ENCODE assay signal across 20 cellular contexts in genomic region chr7:44403176-44403759, GRCh38.
DNase-seq lines count a peak whose midpoint lies in the region; ATAC-seq and TF ChIP-seq lines count a peak whose summit lies in the region.
"Had no signal": no experiment of that assay in that cellular context is flagged by ENCODE, and none has a peak within 500 bp of the region (broad histone marks: within the 10 kb centered on the region; RNA-seq: fewer than 3 reads in every experiment).

No MANE protein-coding gene starts in this region.

- H3K4me1 Mint-ChIP-seq in glutamatergic neuron (ENCODE audit: low read depth, unreplicated experiment), result peaks cover 38% of the 10 kb centered on the region

- H3K4me3 ChIP-seq in heart left ventricle (no peak overlapping the region), skeletal muscle tissue (ENCODE audit: low read length in 3 of 3) (no peak overlapping the region), esophagus squamous epithelium (no peak overlapping the region)
- H3K4me3 ChIP-seq: HAP-1 had no signal

- TF ChIP-seq CTCF in heart left ventricle (IDR thresholded peaks at IDR 0.05) (no peak), glutamatergic neuron (IDR thresholded peaks at IDR 0.05; ENCODE audit: partially characterized antibody, unreplicated experiment) (no peak), esophagus squamous epithelium (IDR thresholded peaks at IDR 0.05) (no peak)

- H3K27me3 Mint-ChIP-seq in glutamatergic neuron (ENCODE audit: unreplicated experiment), result peaks cover 2% of the 10 kb centered on the region
- H3K27me3 Mint-ChIP-seq: IgD-negative memory B cell had no signal

- WGBS in heart left ventricle, 4 donors, result 64 to 96% (median 78%) methylated on average over 4 of the region's 4 CpGs
- 94 to 100% methylated on average over 1 to 4 of the region's 4 CpGs for WGBS in esophagus squamous epithelium, 2 donors

- no peak for DNase-seq in Right ventricle myocardium superior
- no peak for DNase-seq in left cardiac atrium
- DNase-seq in heart left ventricle, result no peak
- no peak for DNase-seq in glutamatergic neuron
- DNase-seq in esophagus squamous epithelium (lab: John Stamatoyannopoulos, UW), result no peak
- no peak for DNase-seq in HT-29 (ENCODE audit: low spot score)
- DNase-seq: AML-193, C1 segment of cervical spinal cord, NCI-H1105 treated with DMSO at 0.1 percent for 48 hours, NCI-H1694, NCI-H2081 treated with DMSO at 0.1 percent for 48 hours, NCI-H2171 treated with DMSO at 0.1 percent for 48 hours, NCI-H524 treated with DMSO at 0.1 percent for 48 hours, NCI-H82, SHP77, SK-N-SH had no signal

- ATAC-seq in Right ventricle myocardium superior (ENCODE audit: poor library complexity), result peak; percentile 69
- ATAC-seq in left cardiac atrium, result no peak
- ATAC-seq in heart left ventricle, result peak; percentile 21 to 69 (median 48)
- no peak for ATAC-seq in HG03108 (IDR thresholded peaks at IDR 0.05; ENCODE audit: unreplicated experiment)

- H3K27ac ChIP-seq in heart left ventricle, result peak overlapping the region in 5 of 12 donors; percentile 6 to 56 (median 25)
- no peak overlapping the region for H3K27ac ChIP-seq in skeletal muscle tissue (ENCODE audit: low read depth, low read length)
- H3K27ac ChIP-seq in esophagus squamous epithelium, result no peak overlapping the region

- H3K27me3 ChIP-seq in heart left ventricle (no peaks in the 10 kb centered on the region), skeletal muscle tissue (ENCODE audit: control insufficient read depth in 3 of 3, insufficient read depth in 3 of 3, low read length in 3 of 3) (no peaks in the 10 kb centered on the region), esophagus squamous epithelium (no peaks in the 10 kb centered on the region)

- peaks cover 8% of the 10 kb centered on the region for H3K9me3 Mint-ChIP-seq in glutamatergic neuron (ENCODE audit: unreplicated experiment)
- H3K9me3 Mint-ChIP-seq: IgD-negative memory B cell had no signal

- no peaks in the 10 kb centered on the region for H3K36me3 Mint-ChIP-seq in glutamatergic neuron (ENCODE audit: unreplicated experiment)

- H3K4me3 Mint-ChIP-seq in glutamatergic neuron (ENCODE audit: unreplicated experiment), result no peak overlapping the region
- H3K4me3 Mint-ChIP-seq: IgD-negative memory B cell had no signal

- no peak overlapping the region for H3K27ac Mint-ChIP-seq in glutamatergic neuron (ENCODE audit: unreplicated experiment)

- H3K9ac ChIP-seq in skeletal muscle tissue (ENCODE audit: low read depth in 1 of 3, low read length in 3 of 3), result peak overlapping the region in 2 of 3 donors; percentile 40 to 48
- H3K9ac ChIP-seq: SK-N-SH had no signal

- TF ChIP-seq POLR2A in heart left ventricle (IDR thresholded peaks at IDR 0.05) (no peak), esophagus squamous epithelium (IDR thresholded peaks at IDR 0.05) (no peak)

- H3K4me1 ChIP-seq in heart left ventricle, result peaks cover 0 to 29% (median 8%) of the 10 kb centered on the region in 12 donors
- peaks cover 23 to 46% (median 29%) of the 10 kb centered on the region in 3 donors for H3K4me1 ChIP-seq in skeletal muscle tissue (ENCODE audit: control insufficient read depth in 3 of 3, insufficient read depth in 3 of 3, low read length in 3 of 3)
- H3K4me1 ChIP-seq in esophagus squamous epithelium, result peaks cover 0 to under 1% (median 0%) of the 10 kb centered on the region in 3 donors
- H3K4me1 ChIP-seq: HAP-1 had no signal

- intact Hi-C loops in Right ventricle myocardium superior (cut with DNase I) (no loop called here), left cardiac atrium (cut with DNase I) (no loop called here), heart left ventricle (cut with DNase I) (no loop called here), esophagus squamous epithelium (cut with DNase I) (no loop called here)

- H3K9me3 ChIP-seq in heart left ventricle (no peaks in the 10 kb centered on the region), skeletal muscle tissue (ENCODE audit: control insufficient read depth in 3 of 3, low read length in 3 of 3) (no peaks in the 10 kb centered on the region), esophagus squamous epithelium (no peaks in the 10 kb centered on the region)
- H3K9me3 ChIP-seq: HAP-1, SK-N-SH had no signal

- peaks cover 0 to 45% (median 38%) of the 10 kb centered on the region in 9 donors for H3K36me3 ChIP-seq in heart left ventricle
- H3K36me3 ChIP-seq in skeletal muscle tissue (ENCODE audit: control insufficient read depth in 3 of 3, insufficient read depth in 3 of 3, low read length in 3 of 3), result peaks cover 15 to 18% (median 15%) of the 10 kb centered on the region in 3 donors
- H3K36me3 ChIP-seq in esophagus squamous epithelium, result peaks cover 0 to 82% (median 14%) of the 10 kb centered on the region in 3 donors

Comparison
In these comparisons a context has a peak if more than half of its experiments do, and no peak if none do; other contexts are left out.
1. ATAC-seq: peak in Right ventricle myocardium superior (single experiment) and heart left ventricle (4 of 4); none in left cardiac atrium (0 of 2) and HG03108 (single experiment).